10 cellular contexts compared by ENCODE assay signal in the genomic region with DNA sequence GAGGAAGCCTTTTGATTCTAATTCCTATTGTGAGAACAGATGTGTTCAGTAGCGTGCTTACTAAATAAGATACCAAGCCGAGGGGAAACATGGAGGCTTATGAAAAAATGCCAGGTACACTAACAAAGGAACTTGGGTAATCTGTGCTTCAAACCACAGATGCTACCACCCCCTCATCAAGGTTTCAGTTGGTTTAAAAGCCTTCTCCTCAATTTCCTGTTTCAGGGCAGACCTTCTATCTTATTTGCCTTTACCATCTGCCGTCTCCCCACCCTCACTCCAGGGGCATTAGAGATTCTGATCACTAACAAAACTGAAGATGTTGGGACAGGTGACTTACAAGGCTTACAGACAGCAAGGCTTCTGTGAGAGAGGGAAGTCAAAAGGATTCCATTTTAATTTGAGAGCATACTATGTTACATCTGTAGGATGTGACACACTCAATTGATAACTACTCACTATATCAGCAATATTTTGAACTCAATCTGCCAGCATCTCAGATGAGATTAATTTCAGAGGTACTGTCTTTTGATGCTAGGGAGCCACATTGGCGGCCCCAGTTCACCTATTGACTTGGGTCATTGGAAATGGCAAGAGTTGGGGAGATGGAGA.
DNase-seq lines count a peak whose midpoint lies in the region; ATAC-seq and TF ChIP-seq lines count a peak whose summit lies in the region.
"Had no signal": no experiment of that assay in that cellular context is flagged by ENCODE, and none has a peak within 500 bp of the region (broad histone marks: within the 10 kb centered on the region; RNA-seq: fewer than 3 reads in every experiment).

No MANE protein-coding gene starts in this region.

- H3K27ac ChIP-seq in CD8-positive, alpha-beta memory T cell (ENCODE audit: low read depth, low read length), result no peak overlapping the region
- H3K27ac ChIP-seq in WERI-Rb-1 (peak overlapping the region; percentile 26; the same call in 1 of the 2 replicates), left ventricle myocardium inferior (replicated peaks) (no peak overlapping the region)
- H3K27ac ChIP-seq: SK-N-MC had no signal

- DNase-seq in CD8-positive, alpha-beta memory T cell, result peak in 2 of 5 donors; percentile 43 to 60
- DNase-seq in WERI-Rb-1 (peak; percentile 33), NCI-H2227 (lab: John Stamatoyannopoulos, UW; ENCODE audit: unreplicated experiment) (no peak), HuH-7 (ENCODE audit: low spot score) (no peak), left ventricle myocardium inferior (no peak), CD1c-positive myeloid dendritic cell (ENCODE audit: extremely low spot score) (no peak)
- DNase-seq: right cardiac atrium had no signal

- no peaks in the 10 kb centered on the region for H3K9me3 ChIP-seq in CD8-positive, alpha-beta memory T cell (ENCODE audit: low read length)
- H3K9me3 ChIP-seq in WERI-Rb-1 (ENCODE audit: severe bottlenecking) (no peaks in the 10 kb centered on the region), left ventricle myocardium inferior (replicated peaks) (peaks cover 1% of the 10 kb centered on the region)

- H3K36me3 ChIP-seq in CD8-positive, alpha-beta memory T cell (ENCODE audit: insufficient read depth, low read length), result no peaks in the 10 kb centered on the region
- H3K36me3 ChIP-seq in WERI-Rb-1 (no peaks in the 10 kb centered on the region), left ventricle myocardium inferior (no peaks in the 10 kb centered on the region)

- peaks cover 26 to 34% (median 32%) of the 10 kb centered on the region in 3 donors for H3K4me1 Mint-ChIP-seq in CD8-positive, alpha-beta memory T cell

- intact Hi-C loops in left ventricle myocardium inferior (cut with micrococcal nuclease), result no loop called here

- TF ChIP-seq CTCF in WERI-Rb-1 (IDR thresholded peaks at IDR 0.05; ENCODE audit: low read depth, low read length) (no peak), left ventricle myocardium inferior (IDR thresholded peaks at IDR 0.05; ENCODE audit: borderline replicate concordance) (no peak)

- H3K27ac Mint-ChIP-seq in CD8-positive, alpha-beta memory T cell, result peak overlapping the region; percentile 6 to 85 (median 70)

- peak overlapping the region in 6 of 7 donors; percentile 59 to 75 (median 68) for H3K4me3 Mint-ChIP-seq in CD8-positive, alpha-beta memory T cell

- no peaks in the 10 kb centered on the region for H3K36me3 Mint-ChIP-seq in CD8-positive, alpha-beta memory T cell

- no peaks in the 10 kb centered on the region for H3K27me3 ChIP-seq in CD8-positive, alpha-beta memory T cell (ENCODE audit: insufficient read depth, low read length, poor library complexity, severe bottlenecking)
- no peaks in the 10 kb centered on the region for H3K27me3 ChIP-seq in WERI-Rb-1 (ENCODE audit: insufficient read depth, low read depth, severe bottlenecking)
- no peaks in the 10 kb centered on the region for H3K27me3 ChIP-seq in left ventricle myocardium inferior (ENCODE audit: low read depth)

- CTCF ChIA-PET in CD8-positive, alpha-beta memory T cell (lab: Charles Lee), result interaction anchor here (1.0 to 1.4 kb wide), 2 partner anchors 18 to 60 kb away, joined by 3 to 4 read pairs; partner anchors contain the start of gene PLCL2

- H3K4me3 ChIP-seq in CD8-positive, alpha-beta memory T cell (ENCODE audit: low read length), result peak overlapping the region; percentile 31
- H3K4me3 ChIP-seq in WERI-Rb-1 (ENCODE audit: low read depth, low read length), result no peak overlapping the region
- no peak overlapping the region for H3K4me3 ChIP-seq in left ventricle myocardium inferior
- H3K4me3 ChIP-seq: SK-N-MC had no signal

- H3K4me1 ChIP-seq in CD8-positive, alpha-beta memory T cell (ENCODE audit: insufficient read depth, low read length), result peaks cover 24% of the 10 kb centered on the region
- no peaks in the 10 kb centered on the region for H3K4me1 ChIP-seq in left ventricle myocardium inferior

- no peaks in the 10 kb centered on the region for H3K27me3 Mint-ChIP-seq in CD8-positive, alpha-beta memory T cell

- POLR2A ChIA-PET in CD8-positive, alpha-beta memory T cell (lab: Charles Lee), result no interaction called here

- H3K9me3 Mint-ChIP-seq in CD8-positive, alpha-beta memory T cell, result peaks cover 0 to 2% (median 0%) of the 10 kb centered on the region in 5 donors

- ATAC-seq in GM19324 (IDR thresholded peaks at IDR 0.05; ENCODE audit: low FRiP score, unreplicated experiment), result peak; percentile 91
- peak; percentile 83 for ATAC-seq in HG03045 (IDR thresholded peaks at IDR 0.05; ENCODE audit: unreplicated experiment)
